Comparison of ENCODE assay signal across 20 cellular contexts in genomic region chr9:3321186-3321585, GRCh38.
"Had no signal": no experiment of that assay in that cellular context is flagged by ENCODE, and none has a peak within 500 bp of the region (broad histone marks: within the 10 kb centered on the region; RNA-seq: fewer than 3 reads in every experiment).

No MANE protein-coding gene starts in this region.

- H3K27ac ChIP-seq: coronary artery, epithelial cell of prostate, esophagus muscularis mucosa, foreskin keratinocyte, gastroesophageal sphincter, heart right ventricle, left lung, lower lobe of right lung had no signal

- ATAC-seq: foreskin keratinocyte; gastroesophageal sphincter; heart right ventricle; left cardiac atrium; left lung; left ventricle myocardium superior; lower lobe of right lung; naive thymus-derived CD4-positive, alpha-beta T cell had no signal

- DNase-seq: dorsolateral prefrontal cortex; effector CD4-positive, alpha-beta T cell; effector memory CD4-positive, alpha-beta T cell; foreskin keratinocyte; glutamatergic neuron; head of caudate nucleus; heart right ventricle; hippocampal formation; left cardiac atrium; left lung; left ventricle myocardium superior; lower lobe of right lung; mammary epithelial cell; mesendoderm; midbrain; naive thymus-derived CD4-positive, alpha-beta T cell had no signal

- H3K4me3 ChIP-seq: coronary artery, dorsolateral prefrontal cortex, esophagus muscularis mucosa, gastroesophageal sphincter, heart right ventricle, left lung, lower lobe of right lung had no signal

- H3K36me3 ChIP-seq: esophagus muscularis mucosa, gastroesophageal sphincter, heart right ventricle, left lung, lower lobe of right lung had no signal

- H3K27me3 ChIP-seq: dorsolateral prefrontal cortex, esophagus muscularis mucosa, foreskin keratinocyte, gastroesophageal sphincter, heart right ventricle, left lung had no signal
